Comparison of ENCODE assay signal across 1 cellular context in genomic region chr6:24827162-24827561, GRCh38.
TF ChIP-seq lines count a peak whose summit lies in the region.

No MANE protein-coding gene starts in this region.

TF ChIP-seq in WTC11, 78 proteins besides CTCF, POLR2A, EP300 and RAD21 (continued from another document):
- TF ChIP-seq ARID4B (CRISPR knock-in tag; IDR thresholded peaks at IDR 0.05; ENCODE audit: borderline replicate concordance) (no peak), FOXJ3 (CRISPR knock-in tag; IDR thresholded peaks at IDR 0.05; ENCODE audit: borderline replicate concordance) (no peak), ZNF671 (CRISPR knock-in tag; IDR thresholded peaks at IDR 0.05) (no peak), MYBL2 (CRISPR knock-in tag; IDR thresholded peaks at IDR 0.05) (no peak), ZNF416 (CRISPR knock-in tag; IDR thresholded peaks at IDR 0.05) (no peak), ZNF423 (CRISPR knock-in tag; IDR thresholded peaks at IDR 0.05) (no peak), SOX15 (CRISPR knock-in tag; IDR thresholded peaks at IDR 0.05) (no peak)
- TF ChIP-seq, protein P1, sequence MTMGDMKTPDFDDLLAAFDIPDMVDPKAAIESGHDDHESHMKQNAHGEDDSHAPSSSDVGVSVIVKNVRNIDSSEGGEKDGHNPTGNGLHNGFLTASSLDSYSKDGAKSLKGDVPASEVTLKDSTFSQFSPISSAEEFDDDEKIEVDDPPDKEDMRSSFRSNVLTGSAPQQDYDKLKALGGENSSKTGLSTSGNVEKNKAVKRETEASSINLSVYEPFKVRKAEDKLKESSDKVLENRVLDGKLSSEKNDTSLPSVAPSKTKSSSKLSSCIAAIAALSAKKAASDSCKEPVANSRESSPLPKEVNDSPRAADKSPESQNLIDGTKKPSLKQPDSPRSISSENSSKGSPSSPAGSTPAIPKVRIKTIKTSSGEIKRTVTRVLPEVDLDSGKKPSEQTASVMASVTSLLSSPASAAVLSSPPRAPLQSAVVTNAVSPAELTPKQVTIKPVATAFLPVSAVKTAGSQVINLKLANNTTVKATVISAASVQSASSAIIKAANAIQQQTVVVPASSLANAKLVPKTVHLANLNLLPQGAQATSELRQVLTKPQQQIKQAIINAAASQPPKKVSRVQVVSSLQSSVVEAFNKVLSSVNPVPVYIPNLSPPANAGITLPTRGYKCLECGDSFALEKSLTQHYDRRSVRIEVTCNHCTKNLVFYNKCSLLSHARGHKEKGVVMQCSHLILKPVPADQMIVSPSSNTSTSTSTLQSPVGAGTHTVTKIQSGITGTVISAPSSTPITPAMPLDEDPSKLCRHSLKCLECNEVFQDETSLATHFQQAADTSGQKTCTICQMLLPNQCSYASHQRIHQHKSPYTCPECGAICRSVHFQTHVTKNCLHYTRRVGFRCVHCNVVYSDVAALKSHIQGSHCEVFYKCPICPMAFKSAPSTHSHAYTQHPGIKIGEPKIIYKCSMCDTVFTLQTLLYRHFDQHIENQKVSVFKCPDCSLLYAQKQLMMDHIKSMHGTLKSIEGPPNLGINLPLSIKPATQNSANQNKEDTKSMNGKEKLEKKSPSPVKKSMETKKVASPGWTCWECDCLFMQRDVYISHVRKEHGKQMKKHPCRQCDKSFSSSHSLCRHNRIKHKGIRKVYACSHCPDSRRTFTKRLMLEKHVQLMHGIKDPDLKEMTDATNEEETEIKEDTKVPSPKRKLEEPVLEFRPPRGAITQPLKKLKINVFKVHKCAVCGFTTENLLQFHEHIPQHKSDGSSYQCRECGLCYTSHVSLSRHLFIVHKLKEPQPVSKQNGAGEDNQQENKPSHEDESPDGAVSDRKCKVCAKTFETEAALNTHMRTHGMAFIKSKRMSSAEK (CRISPR knock-in tag; IDR thresholded peaks at IDR 0.05; ENCODE audit: borderline replicate concordance) = no peak
- TF ChIP-seq, protein P2, sequence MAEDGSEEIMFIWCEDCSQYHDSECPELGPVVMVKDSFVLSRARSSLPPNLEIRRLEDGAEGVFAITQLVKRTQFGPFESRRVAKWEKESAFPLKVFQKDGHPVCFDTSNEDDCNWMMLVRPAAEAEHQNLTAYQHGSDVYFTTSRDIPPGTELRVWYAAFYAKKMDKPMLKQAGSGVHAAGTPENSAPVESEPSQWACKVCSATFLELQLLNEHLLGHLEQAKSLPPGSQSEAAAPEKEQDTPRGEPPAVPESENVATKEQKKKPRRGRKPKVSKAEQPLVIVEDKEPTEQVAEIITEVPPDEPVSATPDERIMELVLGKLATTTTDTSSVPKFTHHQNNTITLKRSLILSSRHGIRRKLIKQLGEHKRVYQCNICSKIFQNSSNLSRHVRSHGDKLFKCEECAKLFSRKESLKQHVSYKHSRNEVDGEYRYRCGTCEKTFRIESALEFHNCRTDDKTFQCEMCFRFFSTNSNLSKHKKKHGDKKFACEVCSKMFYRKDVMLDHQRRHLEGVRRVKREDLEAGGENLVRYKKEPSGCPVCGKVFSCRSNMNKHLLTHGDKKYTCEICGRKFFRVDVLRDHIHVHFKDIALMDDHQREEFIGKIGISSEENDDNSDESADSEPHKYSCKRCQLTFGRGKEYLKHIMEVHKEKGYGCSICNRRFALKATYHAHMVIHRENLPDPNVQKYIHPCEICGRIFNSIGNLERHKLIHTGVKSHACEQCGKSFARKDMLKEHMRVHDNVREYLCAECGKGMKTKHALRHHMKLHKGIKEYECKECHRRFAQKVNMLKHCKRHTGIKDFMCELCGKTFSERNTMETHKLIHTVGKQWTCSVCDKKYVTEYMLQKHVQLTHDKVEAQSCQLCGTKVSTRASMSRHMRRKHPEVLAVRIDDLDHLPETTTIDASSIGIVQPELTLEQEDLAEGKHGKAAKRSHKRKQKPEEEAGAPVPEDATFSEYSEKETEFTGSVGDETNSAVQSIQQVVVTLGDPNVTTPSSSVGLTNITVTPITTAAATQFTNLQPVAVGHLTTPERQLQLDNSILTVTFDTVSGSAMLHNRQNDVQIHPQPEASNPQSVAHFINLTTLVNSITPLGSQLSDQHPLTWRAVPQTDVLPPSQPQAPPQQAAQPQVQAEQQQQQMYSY (CRISPR knock-in tag; IDR thresholded peaks at IDR 0.05) = no peak
